In the genomic region with DNA sequence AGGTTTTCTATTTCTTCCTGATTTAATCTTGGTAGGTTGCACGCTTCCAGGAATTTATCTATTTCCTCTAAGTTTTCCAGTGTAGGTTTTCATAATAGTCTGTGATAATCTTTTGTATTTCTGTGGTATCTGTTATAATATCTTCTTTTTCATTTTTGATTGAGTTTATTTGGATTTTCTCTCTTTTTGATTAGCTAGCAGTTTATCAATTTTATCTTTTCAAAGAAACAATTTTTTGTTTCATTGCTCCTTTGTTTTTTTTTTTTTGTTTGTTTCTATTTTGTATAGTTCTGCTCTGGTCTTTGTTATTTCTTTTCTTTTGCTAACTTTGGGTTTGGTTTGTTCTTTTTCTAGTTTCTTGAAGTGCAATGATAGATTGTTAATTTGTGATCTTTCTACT, we compare ENCODE assay signal across 1 cellular context.
TF ChIP-seq lines count a peak whose summit lies in the region.

No MANE protein-coding gene starts in this region.

TF ChIP-seq in K562, 482 proteins besides CTCF, POLR2A, EP300 and RAD21 (continued from another document):
- TF ChIP-seq, protein P1, sequence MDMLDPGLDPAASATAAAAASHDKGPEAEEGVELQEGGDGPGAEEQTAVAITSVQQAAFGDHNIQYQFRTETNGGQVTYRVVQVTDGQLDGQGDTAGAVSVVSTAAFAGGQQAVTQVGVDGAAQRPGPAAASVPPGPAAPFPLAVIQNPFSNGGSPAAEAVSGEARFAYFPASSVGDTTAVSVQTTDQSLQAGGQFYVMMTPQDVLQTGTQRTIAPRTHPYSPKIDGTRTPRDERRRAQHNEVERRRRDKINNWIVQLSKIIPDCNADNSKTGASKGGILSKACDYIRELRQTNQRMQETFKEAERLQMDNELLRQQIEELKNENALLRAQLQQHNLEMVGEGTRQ (CRISPR knock-in tag; IDR thresholded peaks at IDR 0.05): no peak
- TF ChIP-seq ZBTB2 (IDR thresholded peaks at IDR 0.05): no peak
- TF ChIP-seq NUFIP1 (IDR thresholded peaks at IDR 0.05; ENCODE audit: partially characterized antibody): no peak
- no peak for TF ChIP-seq ATF4 (CRISPR knock-in tag; IDR thresholded peaks at IDR 0.05)
- TF ChIP-seq KDM1A (IDR thresholded peaks at IDR 0.05): no peak
- no peak for TF ChIP-seq MCM5 (IDR thresholded peaks at IDR 0.05; ENCODE audit: low read depth)
- TF ChIP-seq C11orf30 (IDR thresholded peaks at IDR 0.05; ENCODE audit: low read depth): peak; percentile 65; the same call in 1 of the 2 replicates
